ENCODE assay signal across 23 cellular contexts in genomic region chr3:186870421-186871201, GRCh38. TPM values are rescaled to one million over a fixed set of nuclear protein-coding genes. Genes with fewer than 3 reads are reported as not detected.
DNase-seq lines count a peak whose midpoint lies in the region; ATAC-seq and TF ChIP-seq lines count a peak whose summit lies in the region.
"Had no signal": no experiment of that assay in that cellular context is flagged by ENCODE, and none has a peak within 500 bp of the region (broad histone marks: within the 10 kb centered on the region; RNA-seq: fewer than 3 reads in every experiment).

No MANE protein-coding gene starts in this region.

- intact Hi-C loops in CD4-positive, alpha-beta T cell (cut with DNase I, micrococcal nuclease), result no loop called here
- intact Hi-C loops in activated T-helper 2 cell treated with anti-CD3 and anti-CD28 coated beads, Interferon-gamma antibody, Interleukin-2, Interleukin-4, amounts not matched to agents 10 μg/mL and 5 μg/mL and 100 μg/mL, durations not matched to agents 14 hours and 24 hours and 36 hours (cut with micrococcal nuclease), result no loop called here

- CTCF ChIA-PET in CD4-positive, alpha-beta T cell (lab: Charles Lee), result no interaction called here

- no peak overlapping the region for H3K27ac ChIP-seq in CD4-positive, alpha-beta T cell (ENCODE audit: low read depth, low read length)
- H3K27ac ChIP-seq: body of pancreas, tibial artery had no signal

- peaks cover 31% of the 10 kb centered on the region for H3K4me1 Mint-ChIP-seq in T-helper 2 cell treated with Interferon-gamma antibody and Interleukin-4, amounts not matched to agents 5 μg/mL and 100 μg/mL, for 36 hours (ENCODE audit: low read depth)
- H3K4me1 Mint-ChIP-seq in CD4-positive, alpha-beta T cell (ENCODE audit: low read depth), result peaks cover 21% of the 10 kb centered on the region
- peaks cover 31% of the 10 kb centered on the region for H3K4me1 Mint-ChIP-seq in activated T-helper 2 cell treated with anti-CD3 and anti-CD28 coated beads, Interferon-gamma antibody, Interleukin-2, Interleukin-4, amounts not matched to agents 10 μg/mL and 5 μg/mL and 100 μg/mL, durations not matched to agents 14 hours and 24 hours and 36 hours (ENCODE audit: low read depth)
- H3K4me1 Mint-ChIP-seq in osteocyte (ENCODE audit: unreplicated experiment), result no peaks in the 10 kb centered on the region

- peak overlapping the region; percentile 53 for H3K27ac Mint-ChIP-seq in T-helper 2 cell treated with Interferon-gamma antibody and Interleukin-4, amounts not matched to agents 5 μg/mL and 100 μg/mL, for 36 hours
- peak overlapping the region; percentile 83 for H3K27ac Mint-ChIP-seq in CD4-positive, alpha-beta T cell
- H3K27ac Mint-ChIP-seq in activated T-helper 2 cell treated with anti-CD3 and anti-CD28 coated beads, Interferon-gamma antibody, Interleukin-2, Interleukin-4, amounts not matched to agents 10 μg/mL and 5 μg/mL and 100 μg/mL, durations not matched to agents 14 hours and 24 hours and 36 hours, result peak overlapping the region; percentile 53
- no peak overlapping the region for H3K27ac Mint-ChIP-seq in osteocyte (ENCODE audit: unreplicated experiment)

- H3K9me3 ChIP-seq in CD4-positive, alpha-beta T cell (ENCODE audit: control insufficient read depth, low read length), result no peaks in the 10 kb centered on the region
- H3K9me3 ChIP-seq: body of pancreas, tibial artery had no signal

- no peaks in the 10 kb centered on the region for H3K27me3 Mint-ChIP-seq in T-helper 2 cell treated with Interferon-gamma antibody and Interleukin-4, amounts not matched to agents 5 μg/mL and 100 μg/mL, for 36 hours (ENCODE audit: low read depth)
- no peaks in the 10 kb centered on the region for H3K27me3 Mint-ChIP-seq in CD4-positive, alpha-beta T cell
- no peaks in the 10 kb centered on the region for H3K27me3 Mint-ChIP-seq in activated T-helper 2 cell treated with anti-CD3 and anti-CD28 coated beads, Interferon-gamma antibody, Interleukin-2, Interleukin-4, amounts not matched to agents 10 μg/mL and 5 μg/mL and 100 μg/mL, durations not matched to agents 14 hours and 24 hours and 36 hours (ENCODE audit: low read depth)
- H3K27me3 Mint-ChIP-seq in osteocyte (ENCODE audit: unreplicated experiment), result peaks cover 13% of the 10 kb centered on the region

- no peak for ATAC-seq in CD4-positive, alpha-beta T cell (ENCODE audit: poor library complexity)
- ATAC-seq: body of pancreas had no signal

- DNase-seq in T-helper 2 cell treated with Interferon-gamma antibody and Interleukin-4, amounts not matched to agents 5 μg/mL and 100 μg/mL, for 36 hours (ENCODE audit: low spot score), result no peak
- DNase-seq in T-helper 2 cell (no peak), lung microvascular endothelial cell (ENCODE audit: low read depth in 2 of 2) (peak; percentile 51 to 78), osteocyte (ENCODE audit: extremely low spot score, unreplicated experiment) (no peak), NCI-H1417 treated with DMSO at 0.1 percent for 48 hours (lab: John Stamatoyannopoulos, UW) (no peak), GM19240 (ENCODE audit: insufficient read length, low spot score) (no peak)
- DNase-seq in CD4-positive, alpha-beta T cell, result no peak
- DNase-seq in activated T-helper 2 cell treated with anti-CD3 and anti-CD28 coated beads, Interferon-gamma antibody, Interleukin-2, Interleukin-4, amounts not matched to agents 10 μg/mL and 5 μg/mL and 100 μg/mL, durations not matched to agents 14 hours and 24 hours and 36 hours (ENCODE audit: low spot score), result no peak
- DNase-seq: 8988T; activated CD4-positive, alpha-beta T cell treated with anti-CD3 and anti-CD28 coated beads, Interleukin-2, amount 50 U/mL, for 48 hours; activated gamma-delta T cell; C1 segment of cervical spinal cord; DND-41; hippocampal formation; NCI-H187 treated with DMSO at 0.1 percent for 48 hours; NCI-H446; SIG-M5; stimulated activated CD4-positive, alpha-beta T cell treated with anti-CD3 and anti-CD28 coated beads, Interleukin-4, amount 100 ng/mL, for 24 hours; stimulated activated CD8-positive, alpha-beta memory T cell treated with anti-CD3 and anti-CD28 coated beads, Interleukin-4, amount 100 ng/mL, for 48 hours; T-helper 9 cell; tibial artery had no signal

- H3K27me3 ChIP-seq in CD4-positive, alpha-beta T cell (ENCODE audit: control insufficient read depth, insufficient read depth, low read length), result no peaks in the 10 kb centered on the region
- H3K27me3 ChIP-seq: body of pancreas, tibial artery had no signal

- no peak for TF ChIP-seq CTCF in CD4-positive, alpha-beta T cell (IDR thresholded peaks at IDR 0.05)
- no peak for TF ChIP-seq CTCF in osteocyte (IDR thresholded peaks at IDR 0.05)

- peaks cover 16% of the 10 kb centered on the region for H3K9me3 Mint-ChIP-seq in T-helper 2 cell treated with Interferon-gamma antibody and Interleukin-4, amounts not matched to agents 5 μg/mL and 100 μg/mL, for 36 hours
- no peaks in the 10 kb centered on the region for H3K9me3 Mint-ChIP-seq in CD4-positive, alpha-beta T cell
- H3K9me3 Mint-ChIP-seq in activated T-helper 2 cell treated with anti-CD3 and anti-CD28 coated beads, Interferon-gamma antibody, Interleukin-2, Interleukin-4, amounts not matched to agents 10 μg/mL and 5 μg/mL and 100 μg/mL, durations not matched to agents 14 hours and 24 hours and 36 hours, result no peaks in the 10 kb centered on the region
- no peaks in the 10 kb centered on the region for H3K9me3 Mint-ChIP-seq in osteocyte (ENCODE audit: unreplicated experiment)

- POLR2A ChIA-PET in CD4-positive, alpha-beta T cell (lab: Charles Lee), result interaction anchor here (1.0 to 1.7 kb wide), 4 partner anchors 9 to 86 kb away, joined by 3 to 6 read pairs (median 4); no protein-coding TSS in a partner anchor

- H3K36me3 Mint-ChIP-seq in T-helper 2 cell treated with Interferon-gamma antibody and Interleukin-4, amounts not matched to agents 5 μg/mL and 100 μg/mL, for 36 hours (ENCODE audit: low read depth), result peaks cover 9% of the 10 kb centered on the region
- no peaks in the 10 kb centered on the region for H3K36me3 Mint-ChIP-seq in CD4-positive, alpha-beta T cell (ENCODE audit: low read depth)
- H3K36me3 Mint-ChIP-seq in activated T-helper 2 cell treated with anti-CD3 and anti-CD28 coated beads, Interferon-gamma antibody, Interleukin-2, Interleukin-4, amounts not matched to agents 10 μg/mL and 5 μg/mL and 100 μg/mL, durations not matched to agents 14 hours and 24 hours and 36 hours (ENCODE audit: low read depth), result peaks cover 4% of the 10 kb centered on the region
- no peaks in the 10 kb centered on the region for H3K36me3 Mint-ChIP-seq in osteocyte (ENCODE audit: unreplicated experiment)

- H3K4me3 Mint-ChIP-seq in T-helper 2 cell treated with Interferon-gamma antibody and Interleukin-4, amounts not matched to agents 5 μg/mL and 100 μg/mL, for 36 hours, result peak overlapping the region; percentile 53
- H3K4me3 Mint-ChIP-seq in CD4-positive, alpha-beta T cell, result peak overlapping the region; percentile 27
- H3K4me3 Mint-ChIP-seq in activated T-helper 2 cell treated with anti-CD3 and anti-CD28 coated beads, Interferon-gamma antibody, Interleukin-2, Interleukin-4, amounts not matched to agents 10 μg/mL and 5 μg/mL and 100 μg/mL, durations not matched to agents 14 hours and 24 hours and 36 hours (ENCODE audit: low read depth), result no peak overlapping the region
- no peak overlapping the region for H3K4me3 Mint-ChIP-seq in osteocyte (ENCODE audit: unreplicated experiment)

RNA-seq across cellular contexts. Expression of gene ADIPOQ, which starts 28.1 kb away (rescaled TPM):
- total RNA-seq in CD4-positive, alpha-beta T cell, result not detected
- total RNA-seq in activated T-helper 2 cell treated with anti-CD3 and anti-CD28 coated beads, Interferon-gamma antibody, Interleukin-2, Interleukin-4, amounts not matched to agents 10 μg/mL and 5 μg/mL and 100 μg/mL, durations not matched to agents 14 hours and 24 hours and 36 hours, result not detected in 2 replicates
- total RNA-seq in lung microvascular endothelial cell, result not detected in 2 replicates
- total RNA-seq in osteocyte, result not detected in 2 replicates
- total RNA-seq: kidney epithelial cell had no signal

RNA-seq across cellular contexts. Expression of gene ST6GAL1, which starts 59.7 kb away (rescaled TPM):
- 10 to 100 TPM; 27.6 to 29.1 TPM for total RNA-seq in CD4-positive, alpha-beta T cell
- 78.1 and 85.9 TPM in 2 replicates for total RNA-seq in activated T-helper 2 cell treated with anti-CD3 and anti-CD28 coated beads, Interferon-gamma antibody, Interleukin-2, Interleukin-4, amounts not matched to agents 10 μg/mL and 5 μg/mL and 100 μg/mL, durations not matched to agents 14 hours and 24 hours and 36 hours
- total RNA-seq in lung microvascular endothelial cell (44.9 and 61.1 TPM in 2 replicates), osteocyte (63.1 and 68.2 TPM in 2 replicates)

Comparison
In these comparisons a context has a peak if more than half of its experiments do, and no peak if none do; other contexts are left out.
1. DNase-seq: peak in lung microvascular endothelial cell (2 of 2); none in T-helper 2 cell treated with Interferon-gamma antibody and Interleukin-4, amounts not matched to agents 5 μg/mL and 100 μg/mL, for 36 hours (single experiment), T-helper 2 cell (0 of 5), CD4-positive, alpha-beta T cell (0 of 10), activated T-helper 2 cell treated with anti-CD3 and anti-CD28 coated beads, Interferon-gamma antibody, Interleukin-2, Interleukin-4, amounts not matched to agents 10 μg/mL and 5 μg/mL and 100 μg/mL, durations not matched to agents 14 hours and 24 hours and 36 hours (single experiment), osteocyte (single experiment), NCI-H1417 treated with DMSO at 0.1 percent for 48 hours (single experiment) and GM19240 (single experiment).
2. H3K4me3 Mint-ChIP-seq: peak in T-helper 2 cell treated with Interferon-gamma antibody and Interleukin-4, amounts not matched to agents 5 μg/mL and 100 μg/mL, for 36 hours (single experiment) and CD4-positive, alpha-beta T cell (single experiment); none in activated T-helper 2 cell treated with anti-CD3 and anti-CD28 coated beads, Interferon-gamma antibody, Interleukin-2, Interleukin-4, amounts not matched to agents 10 μg/mL and 5 μg/mL and 100 μg/mL, durations not matched to agents 14 hours and 24 hours and 36 hours (single experiment) and osteocyte (single experiment).